ENCODE assay signal across 8 cellular contexts in genomic region chr2:19868705-19869550, GRCh38. TPM values are rescaled to one million over a fixed set of nuclear protein-coding genes. Genes with fewer than 3 reads are reported as not detected.
A peak's percentile ranks its signal among the peaks of the same experiment; 100 is the strongest.
DNase-seq lines count a peak whose midpoint lies in the region; TF ChIP-seq lines count a peak whose summit lies in the region.

No MANE protein-coding gene starts in this region.

- no peak for TF ChIP-seq CTCF in GM10248 (IDR thresholded peaks at IDR 0.05; ENCODE audit: control extremely low read depth, extremely low read depth, low read depth, missing control alignments)
- no peak for TF ChIP-seq CTCF in spleen (IDR thresholded peaks at IDR 0.05 in 8 of 11, conservative IDR thresholded peaks at IDR 0.05 in 3 of 11)

- intact Hi-C loops in activated naive CD4-positive, alpha-beta T cell treated with anti-CD3 and anti-CD28 coated beads for 36 hours (cut with micrococcal nuclease), result loop anchor here (1.0 to 5.0 kb wide), 5 partner anchors 32 to 782 kb away; partner anchors contain the start of genes HS1BP3 and TTC32
- intact Hi-C loops in spleen (cut with DNase I; ENCODE audit: low total_unique reads), result loop anchor here (10.0 kb wide), 2 partner anchors 494 to 524 kb away; no protein-coding TSS in a partner anchor

- no peaks in the 10 kb centered on the region for H3K9me3 ChIP-seq in iPS DF 6.9 (ENCODE audit: control insufficient read depth, insufficient read depth, low read length)
- H3K9me3 ChIP-seq in spleen, result no peaks in the 10 kb centered on the region

- TF ChIP-seq POLR2A in spleen (IDR thresholded peaks at IDR 0.05), result peak in 1 of 3 donors; percentile 23

- H3K27me3 Mint-ChIP-seq in activated naive CD4-positive, alpha-beta T cell treated with anti-CD3 and anti-CD28 coated beads for 36 hours (ENCODE audit: low read depth), result no peaks in the 10 kb centered on the region

- H3K36me3 Mint-ChIP-seq in activated naive CD4-positive, alpha-beta T cell treated with anti-CD3 and anti-CD28 coated beads for 36 hours (ENCODE audit: low read depth), result no peaks in the 10 kb centered on the region

- CTCF ChIA-PET in GM10248 (lab: Yijun Ruan, JAX), result no interaction called here
- CTCF ChIA-PET in activated naive CD4-positive, alpha-beta T cell treated with anti-CD3 and anti-CD28 coated beads for 36 hours (lab: Charles Lee), result interaction anchor here (0.5 to 0.6 kb wide), 2 partner anchors 39 to 148 kb away, joined by 3 to 6 read pairs; no protein-coding TSS in a partner anchor

- in situ Hi-C loops in KBM-7 (cut with MboI; ENCODE audit: low pct_unique_long_range_greater_than_20kb, low sequenced_read_pairs), result loop anchor here (25.0 kb wide), 1 partner anchor 507 kb away; the partner anchor contains the start of gene OSR1

- H3K4me1 ChIP-seq in iPS DF 6.9 (ENCODE audit: control insufficient read depth, insufficient read depth, low read length), result peaks cover 1% of the 10 kb centered on the region; the same call in 1 of the 2 replicates
- H3K4me1 ChIP-seq in spleen, result peaks cover 3 to 25% (median 16%) of the 10 kb centered on the region in 6 donors

- DNase-seq in GM10248 (ENCODE audit: extremely low spot score) (peak; percentile 66), H7 (peak; percentile 88), NCI-H69 (lab: John Stamatoyannopoulos, UW) (peak; percentile 47), iPS DF 6.9 (ENCODE audit: low read depth, low spot score) (peak; percentile 22), spleen (peak; percentile 93), cerebellar cortex (ENCODE audit: low spot score) (no peak), KBM-7 (no peak)
- peak; percentile 67 for DNase-seq in activated naive CD4-positive, alpha-beta T cell treated with anti-CD3 and anti-CD28 coated beads for 36 hours

- peak overlapping the region; percentile 83 for H3K4me3 Mint-ChIP-seq in activated naive CD4-positive, alpha-beta T cell treated with anti-CD3 and anti-CD28 coated beads for 36 hours

- WGBS in iPS DF 6.9 (ENCODE audit: insufficient coverage, insufficient read length), result no CpG with 5 or more reads among the region's 51 CpGs
- WGBS in spleen, 5 donors, result 18 to 31% (median 20%) methylated on average over 29 to 51 of the region's 51 CpGs

- peak overlapping the region; percentile 42 for H3K4me3 ChIP-seq in H7 (ENCODE audit: insufficient read depth, low read depth, low read length)
- H3K4me3 ChIP-seq in iPS DF 6.9 (ENCODE audit: low read length), result peak overlapping the region; percentile 46; the same call in 1 of the 2 replicates
- H3K4me3 ChIP-seq in spleen, result peak overlapping the region; percentile 33 to 72 (median 49)

- peaks cover 22% of the 10 kb centered on the region for H3K4me1 Mint-ChIP-seq in activated naive CD4-positive, alpha-beta T cell treated with anti-CD3 and anti-CD28 coated beads for 36 hours (ENCODE audit: low read depth)

- H3K27ac ChIP-seq in iPS DF 6.9 (ENCODE audit: low read length), result no peak overlapping the region
- H3K27ac ChIP-seq in spleen, result peak overlapping the region; percentile 27 to 82 (median 60)

- peaks cover 29% of the 10 kb centered on the region for H3K27me3 ChIP-seq in H7 (ENCODE audit: control insufficient read depth, insufficient read depth, low read length)
- peaks cover 4% of the 10 kb centered on the region; the same call in 1 of the 2 replicates for H3K27me3 ChIP-seq in iPS DF 6.9 (ENCODE audit: control insufficient read depth, insufficient read depth, low read length)
- H3K27me3 ChIP-seq in spleen (replicated peaks in 1 of 7), result peaks cover 0 to 12% (median 0%) of the 10 kb centered on the region in 7 donors

- H3K27ac Mint-ChIP-seq in activated naive CD4-positive, alpha-beta T cell treated with anti-CD3 and anti-CD28 coated beads for 36 hours, result peak overlapping the region; percentile 47

- POLR2A ChIA-PET in GM10248 (lab: Yijun Ruan, JAX), result no interaction called here

- H3K36me3 ChIP-seq in H7 (replicated peaks; ENCODE audit: control insufficient read depth, insufficient read depth, low read length) (no peaks in the 10 kb centered on the region), iPS DF 6.9 (ENCODE audit: control insufficient read depth, insufficient read depth, low read length) (no peaks in the 10 kb centered on the region; the same call in 1 of the 2 replicates), spleen (peaks cover 0 to 10% (median 0%) of the 10 kb centered on the region in 6 donors)

- H3K9me3 Mint-ChIP-seq in activated naive CD4-positive, alpha-beta T cell treated with anti-CD3 and anti-CD28 coated beads for 36 hours, result no peaks in the 10 kb centered on the region

RNA-seq across cellular contexts. Expression of gene TTC32, which starts 32.9 kb away (rescaled TPM):
- total RNA-seq in H7 (2014; rRNA removed; shearing (Covaris generic)), result 5.7 and 14.9 TPM in 2 replicates
- total RNA-seq in activated naive CD4-positive, alpha-beta T cell treated with anti-CD3 and anti-CD28 coated beads for 36 hours, result 10 to 100 TPM; 17.0 to 19.4 TPM
- total RNA-seq in spleen, result 10 to 100 TPM; 17.7 to 32.8 (median 24.5) TPM
- 10 to 100 TPM; 24.8 to 47.6 (median 32.1) TPM for polyA plus RNA-seq in spleen

Comparison
In these comparisons a context has a peak if more than half of its experiments do, and no peak if none do; other contexts are left out.
1. DNase-seq: peak in GM10248 (single experiment), H7 (single experiment), NCI-H69 (single experiment), activated naive CD4-positive, alpha-beta T cell treated with anti-CD3 and anti-CD28 coated beads for 36 hours (single experiment), iPS DF 6.9 (single experiment) and spleen (single experiment); none in cerebellar cortex (single experiment) and KBM-7 (single experiment).
2. Peak in every context shown above with its lines, with median percentiles within 50 percentile points of each other: H3K4me3 ChIP-seq.